In genomic region chr5:173310861-173311515, GRCh38 we compare ENCODE assay signal across 13 cellular contexts. TPM values are rescaled to one million over a fixed set of nuclear protein-coding genes. Genes with fewer than 3 reads are reported as not detected.
DNase-seq lines count a peak whose midpoint lies in the region; ATAC-seq and TF ChIP-seq lines count a peak whose summit lies in the region.
"Had no signal": no experiment of that assay in that cellular context is flagged by ENCODE, and none has a peak within 500 bp of the region (broad histone marks: within the 10 kb centered on the region; RNA-seq: fewer than 3 reads in every experiment).

No MANE protein-coding gene starts in this region.

- H3K27ac Mint-ChIP-seq in type B pancreatic cell: no peak overlapping the region

- H3K4me1 Mint-ChIP-seq in type B pancreatic cell (ENCODE audit: unreplicated experiment): peaks cover 39% of the 10 kb centered on the region

- DNase-seq in RWPE1 (ENCODE audit: low spot score) (no peak), fibroblast of pulmonary artery (ENCODE audit: low read depth) (peak; percentile 68), nucleus accumbens (lab: John Stamatoyannopoulos, UW) (peak in 36 of 56 donors; percentile 13 to 77 (median 34)), type B pancreatic cell (ENCODE audit: extremely low spot score, unreplicated experiment) (peak; percentile 58), NOMO-1 (lab: John Stamatoyannopoulos, UW; ENCODE audit: unreplicated experiment in 2 of 2) (no peak), D341Med (ENCODE audit: low spot score) (no peak)
- DNase-seq in stimulated activated naive CD8-positive, alpha-beta T cell treated with anti-CD3 and anti-CD28 coated beads, Interleukin-15, Interleukin-2, amounts not matched to agents 100 U/mL and 50 U/mL, for 24 hours: no peak
- DNase-seq: activated CD4-positive, alpha-beta T cell treated with anti-CD3 and anti-CD28 coated beads, Interleukin-2, amount 50 U/mL, for 1 hour; DND-41; NCI-H524 treated with DMSO at 0.1 percent for 48 hours; SJCRH30 had no signal

- no peaks in the 10 kb centered on the region for H3K27me3 Mint-ChIP-seq in type B pancreatic cell

- no peaks in the 10 kb centered on the region for H3K9me3 Mint-ChIP-seq in type B pancreatic cell

- TF ChIP-seq CTCF in RWPE1 (conservative IDR thresholded peaks at IDR 0.05; ENCODE audit: low read depth): no peak
- no peak for TF ChIP-seq CTCF in fibroblast of pulmonary artery (IDR thresholded peaks at IDR 0.05; ENCODE audit: low read length, missing control alignments)
- no peak for TF ChIP-seq CTCF in type B pancreatic cell (conservative IDR thresholded peaks at IDR 0.05)

- no peak overlapping the region for H3K4me3 ChIP-seq in fibroblast of pulmonary artery (replicated peaks; ENCODE audit: low read depth, low read length)
- H3K4me3 ChIP-seq: SJCRH30 had no signal

- no peak overlapping the region for H3K4me3 Mint-ChIP-seq in type B pancreatic cell

- H3K36me3 Mint-ChIP-seq in type B pancreatic cell: no peaks in the 10 kb centered on the region

- H3K27ac ChIP-seq in RWPE1: peak overlapping the region; percentile 38
- H3K27ac ChIP-seq: parathyroid adenoma, SJCRH30 had no signal

- POLR2A ChIA-PET in RWPE1 (lab: Yijun Ruan, JAX; ENCODE audit: low non-redundant PET): no interaction called here

- no peak for ATAC-seq in GM21381 (IDR thresholded peaks at IDR 0.05; ENCODE audit: unreplicated experiment)
- ATAC-seq in stimulated activated naive CD8-positive, alpha-beta T cell treated with anti-CD3 and anti-CD28 coated beads, Interleukin-15, Interleukin-2, amounts not matched to agents 100 U/mL and 50 U/mL, for 24 hours: no peak

- CTCF ChIA-PET in RWPE1 (lab: Yijun Ruan, JAX): interaction anchor here (1.5 kb wide), 1 partner anchor 263 kb away, joined by 4 read pairs; no protein-coding TSS in a partner anchor

RNA-seq across cellular contexts. Expression of gene STC2, which starts 17.2 kb away (rescaled TPM):
- total RNA-seq in type B pancreatic cell (ENCODE audit: low replicate concordance): 25.7 and 45.3 TPM in 2 replicates

Comparison
In these comparisons a context has a peak if more than half of its experiments do, and no peak if none do; other contexts are left out.
1. DNase-seq: peak in fibroblast of pulmonary artery (single experiment), nucleus accumbens (36 of 56) and type B pancreatic cell (single experiment); none in RWPE1 (single experiment), NOMO-1 (0 of 2), stimulated activated naive CD8-positive, alpha-beta T cell treated with anti-CD3 and anti-CD28 coated beads, Interleukin-15, Interleukin-2, amounts not matched to agents 100 U/mL and 50 U/mL, for 24 hours (single experiment) and D341Med (single experiment).